Comparison of ENCODE assay signal across 9 cellular contexts in the genomic region with DNA sequence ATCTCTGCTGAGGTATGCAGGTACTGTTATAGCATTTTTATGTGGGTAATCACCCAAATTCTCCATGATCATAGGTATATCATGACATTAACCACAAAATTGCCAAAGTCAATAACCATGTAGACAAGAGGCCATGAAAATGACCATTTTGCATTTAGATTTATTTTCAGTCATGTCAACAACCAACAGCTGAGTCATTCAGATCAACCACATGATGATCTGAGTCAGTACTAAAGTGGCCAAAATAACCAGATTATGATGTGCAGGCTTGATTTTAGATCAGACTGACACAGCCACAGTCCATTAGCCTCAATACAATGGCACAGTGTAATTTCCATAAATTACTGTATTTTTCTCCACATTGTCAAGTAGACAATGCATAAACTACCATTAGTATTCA.
DNase-seq lines count a peak whose midpoint lies in the region; ATAC-seq, FAIRE-seq and TF ChIP-seq lines count a peak whose summit lies in the region.
"Had no signal": no experiment of that assay in that cellular context is flagged by ENCODE, and none has a peak within 500 bp of the region (broad histone marks: within the 10 kb centered on the region; RNA-seq: fewer than 3 reads in every experiment).

No MANE protein-coding gene starts in this region.

- BruUV-seq in GM12878 (replicated peaks; lab: Mats Ljungman, UMichigan) = no TSS peak

- no peaks in the 10 kb centered on the region for H3K36me3 Mint-ChIP-seq in activated T-helper 1 cell treated with anti-CD3 and anti-CD28 coated beads, Interleukin-12 subunit alpha, Interleukin-12 subunit beta, Interleukin-2, Interleukin-4 antibody, amounts not matched to agents 30 ng/mL and 10 ng/mL and 1 ng/mL, durations not matched to agents 14 hours and 24 hours and 36 hours (ENCODE audit: low read depth)
- H3K36me3 Mint-ChIP-seq in activated T-cell treated with anti-CD3 and anti-CD28 coated beads, Interleukin-2, amount 50 U/mL, for 72 hours (ENCODE audit: insufficient read depth in 2 of 2) = no peaks in the 10 kb centered on the region
- H3K36me3 Mint-ChIP-seq in immature natural killer cell = no peaks in the 10 kb centered on the region

- no peak for TF ChIP-seq CTCF in GM12878 (IDR thresholded peaks at IDR 0.05 in 2 of 3, conservative IDR thresholded peaks at IDR 0.05 in 1 of 3; ENCODE audit: control insufficient read depth in 2 of 3, extremely low read depth in 1 of 3, insufficient read depth in 1 of 3, low read depth in 3 of 3, low read length in 3 of 3)

- in situ Hi-C loops in GM12878 (cut with MboI) = loop anchor here (10.0 kb wide), 1 partner anchor 240 kb away; a partner anchor contains a TSS

- SMC1A ChIA-PET in GM12878 (lab: Charles Lee; ENCODE audit: uncharacterized antibody, unreplicated experiment) = interaction anchor here (0.7 to 14.3 kb wide), 24 partner anchors 11 to 286 kb away, joined by 3 to 172 read pairs (median 14); no protein-coding TSS in a partner anchor

- peaks cover 2% of the 10 kb centered on the region for H3K27me3 Mint-ChIP-seq in activated T-helper 1 cell treated with anti-CD3 and anti-CD28 coated beads, Interleukin-12 subunit alpha, Interleukin-12 subunit beta, Interleukin-2, Interleukin-4 antibody, amounts not matched to agents 30 ng/mL and 10 ng/mL and 1 ng/mL, durations not matched to agents 14 hours and 24 hours and 36 hours (ENCODE audit: insufficient read depth)
- peaks cover 8% of the 10 kb centered on the region for H3K27me3 Mint-ChIP-seq in activated T-cell treated with anti-CD3 and anti-CD28 coated beads, Interleukin-2, amount 50 U/mL, for 72 hours (ENCODE audit: low read depth)
- H3K27me3 Mint-ChIP-seq in immature natural killer cell (ENCODE audit: low read depth in 3 of 3) = peaks cover 0 to 4% (median 4%) of the 10 kb centered on the region in 3 donors
- H3K27me3 Mint-ChIP-seq: B cell had no signal

- peak; percentile 75 to 86; a peak in 3 of 4 replicates for TF ChIP-seq EP300 in GM12878 (IDR thresholded peaks at IDR 0.05; ENCODE audit: borderline replicate concordance in 1 of 2, control insufficient read depth in 1 of 2, low read depth in 2 of 2, low read length in 2 of 2)

- H3K27me3 ChIP-seq in ACC112 (ENCODE audit: insufficient read depth, low read length) = no peaks in the 10 kb centered on the region
- H3K27me3 ChIP-seq in GM12878 (replicated peaks in 1 of 2; ENCODE audit: control insufficient read depth in 2 of 2, insufficient read depth in 2 of 2, low read length in 1 of 2) = no peaks in the 10 kb centered on the region

- RAD21 ChIA-PET in GM12878 (lab: Charles Lee; ENCODE audit: unreplicated experiment) = interaction anchor here (0.7 to 6.2 kb wide), 17 partner anchors 10 to 251 kb away, joined by 3 to 97 read pairs (median 9); no protein-coding TSS in a partner anchor

- no peaks in the 10 kb centered on the region for H4K20me1 ChIP-seq in GM12878 (ENCODE audit: control insufficient read depth, insufficient read depth)

- DNase-seq in GM12878 (ENCODE audit: low read depth, low spot score) (peak; percentile 52), immature natural killer cell (no peak)
- no peak for DNase-seq in stimulated activated CD4-positive, alpha-beta T cell treated with anti-CD3 and anti-CD28 coated beads, Interleukin-4, amount 100 ng/mL, for 24 hours
- no peak for DNase-seq in activated T-helper 1 cell treated with anti-CD3 and anti-CD28 coated beads, Interleukin-12 subunit alpha, Interleukin-12 subunit beta, Interleukin-2, Interleukin-4 antibody, amounts not matched to agents 30 ng/mL and 10 ng/mL and 1 ng/mL, durations not matched to agents 14 hours and 24 hours and 36 hours (ENCODE audit: low spot score)
- DNase-seq in activated T-cell treated with anti-CD3 and anti-CD28 coated beads, Interleukin-2, amount 50 U/mL, for 72 hours = no peak

- intact Hi-C loops in GM12878 (cut with micrococcal nuclease; ENCODE audit: unreplicated experiment) = no loop called here
- intact Hi-C loops in activated T-helper 1 cell treated with anti-CD3 and anti-CD28 coated beads, Interleukin-12 subunit alpha, Interleukin-12 subunit beta, Interleukin-2, Interleukin-4 antibody, amounts not matched to agents 30 ng/mL and 10 ng/mL and 1 ng/mL, durations not matched to agents 14 hours and 24 hours and 36 hours (cut with micrococcal nuclease) = no loop called here

- no peaks in the 10 kb centered on the region for H3K9me3 ChIP-seq in GM12878 (replicated peaks; ENCODE audit: control insufficient read depth, insufficient read depth, low read length)

- no peak overlapping the region for H3K27ac Mint-ChIP-seq in activated T-helper 1 cell treated with anti-CD3 and anti-CD28 coated beads, Interleukin-12 subunit alpha, Interleukin-12 subunit beta, Interleukin-2, Interleukin-4 antibody, amounts not matched to agents 30 ng/mL and 10 ng/mL and 1 ng/mL, durations not matched to agents 14 hours and 24 hours and 36 hours
- no peak overlapping the region for H3K27ac Mint-ChIP-seq in activated T-cell treated with anti-CD3 and anti-CD28 coated beads, Interleukin-2, amount 50 U/mL, for 72 hours
- no peak overlapping the region for H3K27ac Mint-ChIP-seq in immature natural killer cell
- H3K27ac Mint-ChIP-seq: B cell had no signal

- FAIRE-seq in GM12878 (lab: Jason Lieb, UNC) = peak; percentile 78

- no peaks in the 10 kb centered on the region for H3K9me3 Mint-ChIP-seq in activated T-helper 1 cell treated with anti-CD3 and anti-CD28 coated beads, Interleukin-12 subunit alpha, Interleukin-12 subunit beta, Interleukin-2, Interleukin-4 antibody, amounts not matched to agents 30 ng/mL and 10 ng/mL and 1 ng/mL, durations not matched to agents 14 hours and 24 hours and 36 hours
- H3K9me3 Mint-ChIP-seq in activated T-cell treated with anti-CD3 and anti-CD28 coated beads, Interleukin-2, amount 50 U/mL, for 72 hours = no peaks in the 10 kb centered on the region
- H3K9me3 Mint-ChIP-seq in immature natural killer cell = no peaks in the 10 kb centered on the region

- H3K4me2 ChIP-seq in GM12878 (ENCODE audit: control insufficient read depth, insufficient read depth) = no peak overlapping the region

- ATAC-seq in GM19395 (IDR thresholded peaks at IDR 0.05; ENCODE audit: unreplicated experiment) (peak; percentile 91), HG03064 (IDR thresholded peaks at IDR 0.05; ENCODE audit: low read depth, unreplicated experiment) (peak; percentile 59), GM12878 (peak; percentile 96)
- ATAC-seq in activated T-cell treated with anti-CD3 and anti-CD28 coated beads, Interleukin-2, amount 50 U/mL, for 72 hours (replicated peaks in 1 of 2) = no peak

- H3K79me2 ChIP-seq in ACC112 (ENCODE audit: control insufficient read depth, insufficient read depth, low read length, unreplicated experiment) (no peaks in the 10 kb centered on the region), GM12878 (ENCODE audit: control insufficient read depth, insufficient read depth, low read length) (no peaks in the 10 kb centered on the region)

- no peaks in the 10 kb centered on the region for H3K4me1 Mint-ChIP-seq in activated T-helper 1 cell treated with anti-CD3 and anti-CD28 coated beads, Interleukin-12 subunit alpha, Interleukin-12 subunit beta, Interleukin-2, Interleukin-4 antibody, amounts not matched to agents 30 ng/mL and 10 ng/mL and 1 ng/mL, durations not matched to agents 14 hours and 24 hours and 36 hours (ENCODE audit: low read depth)
- H3K4me1 Mint-ChIP-seq in activated T-cell treated with anti-CD3 and anti-CD28 coated beads, Interleukin-2, amount 50 U/mL, for 72 hours (ENCODE audit: low read depth) = no peaks in the 10 kb centered on the region
- H3K4me1 Mint-ChIP-seq in immature natural killer cell = no peaks in the 10 kb centered on the region
- H3K4me1 Mint-ChIP-seq: B cell had no signal

- peaks cover 21% of the 10 kb centered on the region for H3K4me1 ChIP-seq in ACC112 (ENCODE audit: control insufficient read depth, insufficient read depth, low read length, unreplicated experiment)
- H3K4me1 ChIP-seq in GM12878 (ENCODE audit: control insufficient read depth, insufficient read depth, low read length) = peaks cover 4% of the 10 kb centered on the region; the same call in 1 of the 2 replicates

- TF ChIP-seq POLR2A in GM12878 (IDR thresholded peaks at IDR 0.05; ENCODE audit: low read depth, low read length) = no peak

- no peak overlapping the region for H3K4me3 ChIP-seq in ACC112 (ENCODE audit: low read depth, low read length)
- H3K4me3 ChIP-seq in GM12878 = no peak overlapping the region

- POLR2A ChIA-PET in GM12878 (lab: Charles Lee) = interaction anchor here (0.5 to 1.1 kb wide), 3 partner anchors 16 to 66 kb away, joined by 3 to 4 read pairs (median 3); no protein-coding TSS in a partner anchor

- CTCF ChIA-PET in GM12878 (lab: Yijun Ruan, JAX) = interaction anchor here (0.5 to 6.3 kb wide), 17 partner anchors 10 to 1841 kb away, joined by 3 to 128 read pairs (median 15); no protein-coding TSS in a partner anchor

- H2AFZ ChIP-seq in ACC112 (ENCODE audit: low read length, unreplicated experiment) (no peak overlapping the region), GM12878 (ENCODE audit: control insufficient read depth, low read depth, low read length) (no peak overlapping the region)

- TF ChIP-seq RAD21 in GM12878 (IDR thresholded peaks at IDR 0.05; ENCODE audit: insufficient read depth, low read depth, low read length) = no peak

- H3K4me3 Mint-ChIP-seq in activated T-helper 1 cell treated with anti-CD3 and anti-CD28 coated beads, Interleukin-12 subunit alpha, Interleukin-12 subunit beta, Interleukin-2, Interleukin-4 antibody, amounts not matched to agents 30 ng/mL and 10 ng/mL and 1 ng/mL, durations not matched to agents 14 hours and 24 hours and 36 hours = no peak overlapping the region
- H3K4me3 Mint-ChIP-seq in activated T-cell treated with anti-CD3 and anti-CD28 coated beads, Interleukin-2, amount 50 U/mL, for 72 hours = no peak overlapping the region
- H3K4me3 Mint-ChIP-seq in immature natural killer cell = no peak overlapping the region
- H3K4me3 Mint-ChIP-seq: B cell had no signal

- H3K36me3 ChIP-seq in ACC112 (ENCODE audit: insufficient read depth, low read length) (no peaks in the 10 kb centered on the region), GM12878 (ENCODE audit: control insufficient read depth in 2 of 2, insufficient read depth in 2 of 2, low read length in 1 of 2) (no peaks in the 10 kb centered on the region)

- H3K9ac ChIP-seq in GM12878 (ENCODE audit: control insufficient read depth, insufficient read depth, low read length) = no peak overlapping the region

- H3K27ac ChIP-seq in ACC112 (ENCODE audit: low read depth, low read length) (peak overlapping the region; percentile 78), GM12878 (ENCODE audit: control insufficient read depth, insufficient read depth) (no peak overlapping the region)

TF ChIP-seq in GM12878, 131 proteins besides CTCF, POLR2A, EP300 and RAD21 (continues in another document):
- TF ChIP-seq ZNF24 (IDR thresholded peaks at IDR 0.05) = no peak
- no peak for TF ChIP-seq RB1 (IDR thresholded peaks at IDR 0.05; ENCODE audit: borderline replicate concordance)
- TF ChIP-seq RAD51 (IDR thresholded peaks at IDR 0.05) = 0 out of 2 replicates have a peak, but pooled peaks have one; percentile 15

Comparison
In these comparisons a context has a peak if more than half of its experiments do, and no peak if none do; other contexts are left out.
1. ATAC-seq: peak in GM19395 (single experiment), HG03064 (single experiment) and GM12878 (single experiment); none in activated T-cell treated with anti-CD3 and anti-CD28 coated beads, Interleukin-2, amount 50 U/mL, for 72 hours (0 of 2).